In the genomic region with DNA sequence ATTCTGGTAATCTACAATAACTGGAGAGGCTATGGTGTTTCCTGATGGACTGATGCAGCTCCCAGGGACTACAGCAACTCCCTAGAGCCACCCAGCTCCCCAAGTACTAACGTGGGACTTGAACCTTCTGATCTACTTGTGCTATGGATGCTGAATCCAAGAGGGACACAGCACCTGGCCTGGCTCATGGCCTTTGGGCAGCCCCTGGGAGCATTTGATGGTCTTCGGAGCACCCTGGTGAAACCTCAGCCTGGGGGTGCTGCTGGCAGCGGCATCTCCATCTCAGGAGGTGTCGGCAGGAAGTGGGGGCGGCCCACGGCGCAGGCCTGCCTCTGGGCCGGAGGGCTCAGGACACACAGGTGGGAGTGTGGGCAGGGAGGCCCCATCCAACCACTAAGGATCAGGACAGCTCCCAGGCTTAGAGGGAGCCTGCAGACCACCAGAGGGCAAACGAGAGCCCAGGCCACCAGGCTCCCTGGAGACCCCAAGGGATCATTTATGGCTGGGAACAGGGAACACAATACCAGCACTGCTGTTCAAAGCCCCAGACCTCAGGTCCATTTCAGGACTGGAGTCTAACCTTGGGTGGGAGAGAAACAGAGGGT, we compare ENCODE assay signal across 6 cellular contexts. TPM values are rescaled to one million over a fixed set of nuclear protein-coding genes. Genes with fewer than 3 reads are reported as not detected.
DNase-seq lines count a peak whose midpoint lies in the region; ATAC-seq and TF ChIP-seq lines count a peak whose summit lies in the region.

No MANE protein-coding gene starts in this region.

- DNase-seq in activated naive CD8-positive, alpha-beta T cell treated with anti-CD3 and anti-CD28 coated beads for 36 hours = no peak
- no peak for DNase-seq in naive thymus-derived CD4-positive, alpha-beta T cell
- no peak for DNase-seq in NAMALWA (ENCODE audit: low spot score)
- DNase-seq in OCI-M2 (lab: John Stamatoyannopoulos, UW; ENCODE audit: unreplicated experiment) = no peak

- POLR2A ChIA-PET in naive thymus-derived CD4-positive, alpha-beta T cell (lab: Charles Lee) = interaction anchor here (0.6 to 29.3 kb wide), 10 partner anchors 15 to 694 kb away, joined by 3 to 1324 read pairs (median 6); partner anchors contain the start of genes CDC42BPG, EHD1, MAP4K2 and SF1

- peaks cover 12 to 49% (median 15%) of the 10 kb centered on the region in 3 experiments for H3K36me3 ChIP-seq in naive thymus-derived CD4-positive, alpha-beta T cell (ENCODE audit: control insufficient read depth in 2 of 3, insufficient read depth in 3 of 3, low read length in 3 of 3)

- peak overlapping the region; percentile 56 for H3K4me3 Mint-ChIP-seq in activated naive CD8-positive, alpha-beta T cell treated with anti-CD3 and anti-CD28 coated beads for 36 hours
- H3K4me3 Mint-ChIP-seq in naive thymus-derived CD4-positive, alpha-beta T cell = peak overlapping the region; percentile 75 to 86 (median 81)

- no peaks in the 10 kb centered on the region for H3K9me3 ChIP-seq in naive thymus-derived CD4-positive, alpha-beta T cell (ENCODE audit: control insufficient read depth in 2 of 3, low read length in 3 of 3)

- TF ChIP-seq CTCF in GM12873 (IDR thresholded peaks at IDR 0.05; ENCODE audit: insufficient read depth, low read depth, low read length, missing control alignments) = peak; percentile 63

- ATAC-seq in naive thymus-derived CD4-positive, alpha-beta T cell = no peak
- no peak for ATAC-seq in HG03108 (IDR thresholded peaks at IDR 0.05; ENCODE audit: unreplicated experiment)

- H3K4me3 ChIP-seq in naive thymus-derived CD4-positive, alpha-beta T cell (ENCODE audit: low read length) = peak overlapping the region; percentile 64

- intact Hi-C loops in naive thymus-derived CD4-positive, alpha-beta T cell (cut with micrococcal nuclease) = loop anchor here (1.0 kb wide), 3 partner anchors 9 to 18 kb away; partner anchors contain the start of gene EHD1 (in 2 of the 2)

- peak overlapping the region; percentile 91 for H3K27ac Mint-ChIP-seq in activated naive CD8-positive, alpha-beta T cell treated with anti-CD3 and anti-CD28 coated beads for 36 hours
- peak overlapping the region; percentile 78 to 97 (median 93) for H3K27ac Mint-ChIP-seq in naive thymus-derived CD4-positive, alpha-beta T cell

- H3K9me3 Mint-ChIP-seq in activated naive CD8-positive, alpha-beta T cell treated with anti-CD3 and anti-CD28 coated beads for 36 hours = peaks cover 12% of the 10 kb centered on the region
- H3K9me3 Mint-ChIP-seq in naive thymus-derived CD4-positive, alpha-beta T cell = peaks cover 0 to 5% (median 0%) of the 10 kb centered on the region in 11 donors

- peaks cover 85% of the 10 kb centered on the region for H3K4me1 Mint-ChIP-seq in activated naive CD8-positive, alpha-beta T cell treated with anti-CD3 and anti-CD28 coated beads for 36 hours
- H3K4me1 Mint-ChIP-seq in naive thymus-derived CD4-positive, alpha-beta T cell = peaks cover 70 to 92% (median 80%) of the 10 kb centered on the region in 7 donors

- H3K4me1 ChIP-seq in naive thymus-derived CD4-positive, alpha-beta T cell (ENCODE audit: control insufficient read depth in 2 of 2, insufficient read depth in 2 of 2, low read length in 2 of 2) = peaks cover 83 to 97% of the 10 kb centered on the region in 2 donors

- H3K36me3 Mint-ChIP-seq in activated naive CD8-positive, alpha-beta T cell treated with anti-CD3 and anti-CD28 coated beads for 36 hours = peaks cover 54% of the 10 kb centered on the region
- H3K36me3 Mint-ChIP-seq in naive thymus-derived CD4-positive, alpha-beta T cell = peaks cover 9 to 46% (median 27%) of the 10 kb centered on the region in 5 donors

- H3K27ac ChIP-seq in naive thymus-derived CD4-positive, alpha-beta T cell (ENCODE audit: low read depth, low read length) = peak overlapping the region; percentile 67

- no peaks in the 10 kb centered on the region for H3K27me3 ChIP-seq in naive thymus-derived CD4-positive, alpha-beta T cell (ENCODE audit: control insufficient read depth in 2 of 2, insufficient read depth in 2 of 2, low read length in 2 of 2)

- H3K27me3 Mint-ChIP-seq in activated naive CD8-positive, alpha-beta T cell treated with anti-CD3 and anti-CD28 coated beads for 36 hours = no peaks in the 10 kb centered on the region
- H3K27me3 Mint-ChIP-seq in naive thymus-derived CD4-positive, alpha-beta T cell = no peaks in the 10 kb centered on the region

- CTCF ChIA-PET in naive thymus-derived CD4-positive, alpha-beta T cell (lab: Charles Lee) = interaction anchor here (1.4 to 29.8 kb wide), 4 partner anchors 8 to 19 kb away, joined by 5 to 945 read pairs (median 158); partner anchors contain the start of gene EHD1

RNA-seq across cellular contexts. Expression of gene EHD1, which starts 8.7 kb away (rescaled TPM):
- total RNA-seq in activated naive CD8-positive, alpha-beta T cell treated with anti-CD3 and anti-CD28 coated beads for 36 hours = 100 to 1,000 TPM; 103 to 112 TPM
- 100 to 1,000 TPM; 124 to 263 (median 208) TPM for total RNA-seq in naive thymus-derived CD4-positive, alpha-beta T cell
- 100 to 1,000 TPM; 102 to 141 TPM for polyA plus RNA-seq in naive thymus-derived CD4-positive, alpha-beta T cell

RNA-seq across cellular contexts. Expression of gene CDC42BPG, which starts 25.2 kb away (rescaled TPM):
- total RNA-seq in activated naive CD8-positive, alpha-beta T cell treated with anti-CD3 and anti-CD28 coated beads for 36 hours = under 1 TPM; 0.46 to 0.54 TPM
- 1 to 10 TPM in 4 of 5 experiments, under 1 TPM in 1; 0.22 to 9.2 (median 8.1) TPM for total RNA-seq in naive thymus-derived CD4-positive, alpha-beta T cell
- under 1 TPM; 0.27 to 0.47 TPM for polyA plus RNA-seq in naive thymus-derived CD4-positive, alpha-beta T cell

RNA-seq across cellular contexts. Expression of gene ATG2A, which starts 47.3 kb away (rescaled TPM):
- total RNA-seq in activated naive CD8-positive, alpha-beta T cell treated with anti-CD3 and anti-CD28 coated beads for 36 hours = 10 to 100 TPM; 17.3 to 18.0 TPM
- 100 to 1,000 TPM in 1 of 5 experiments, 10 to 100 TPM in 4; 30.6 to 105 (median 36.2) TPM for total RNA-seq in naive thymus-derived CD4-positive, alpha-beta T cell
- polyA plus RNA-seq in naive thymus-derived CD4-positive, alpha-beta T cell = 1 to 10 TPM; 3.4 to 5.2 TPM

RNA-seq across cellular contexts. Expression of gene PPP2R5B, which starts 54.8 kb away (rescaled TPM):
- 10 to 100 TPM; 11.3 to 11.4 TPM for total RNA-seq in activated naive CD8-positive, alpha-beta T cell treated with anti-CD3 and anti-CD28 coated beads for 36 hours
- 10 to 100 TPM; 11.9 to 19.1 (median 18.8) TPM for total RNA-seq in naive thymus-derived CD4-positive, alpha-beta T cell
- 1 to 10 TPM; 4.5 to 7.5 TPM for polyA plus RNA-seq in naive thymus-derived CD4-positive, alpha-beta T cell

RNA-seq across cellular contexts. Expression of gene MEN1, which starts 59.3 kb away (rescaled TPM):
- total RNA-seq in activated naive CD8-positive, alpha-beta T cell treated with anti-CD3 and anti-CD28 coated beads for 36 hours = 10 to 100 TPM; 35.8 to 37.0 TPM
- 10 to 100 TPM; 25.7 to 46.4 (median 38.0) TPM for total RNA-seq in naive thymus-derived CD4-positive, alpha-beta T cell
- polyA plus RNA-seq in naive thymus-derived CD4-positive, alpha-beta T cell = 10 to 100 TPM; 33.8 to 54.9 TPM
